9 cellular contexts compared by ENCODE assay signal in the genomic region with DNA sequence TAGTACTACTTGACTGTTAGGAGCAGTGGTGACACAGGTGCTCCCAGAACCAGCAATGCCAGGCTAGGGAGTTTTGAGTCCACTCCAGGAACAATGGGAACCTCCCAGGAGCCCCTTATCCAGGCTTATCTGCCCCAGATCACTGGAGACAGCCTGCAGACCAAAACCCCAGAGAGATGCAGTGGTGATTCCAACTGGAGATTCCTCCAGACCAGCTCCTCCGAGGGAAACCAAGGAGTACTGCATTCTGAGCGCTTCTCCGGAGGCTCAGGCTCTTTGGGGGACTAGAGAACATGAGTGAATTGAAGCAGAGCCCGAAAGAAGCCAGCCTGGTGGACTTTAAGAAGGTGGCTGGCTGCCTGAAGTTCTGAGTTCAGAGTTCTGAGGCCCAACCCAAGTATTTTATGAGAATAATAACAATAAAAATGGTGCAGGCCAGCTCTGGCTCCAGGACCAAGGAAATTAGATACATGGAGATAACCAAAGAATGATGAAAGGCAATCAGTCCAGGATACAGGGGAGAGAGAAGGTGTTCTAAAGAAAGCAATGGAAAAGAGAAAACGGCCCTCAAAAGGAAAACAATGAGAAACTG. TPM values are rescaled to one million over a fixed set of nuclear protein-coding genes. Genes with fewer than 3 reads are reported as not detected.
A peak's percentile ranks its signal among the peaks of the same experiment; 100 is the strongest.
DNase-seq lines count a peak whose midpoint lies in the region; ATAC-seq and TF ChIP-seq lines count a peak whose summit lies in the region.
"Had no signal": no experiment of that assay in that cellular context is flagged by ENCODE, and none has a peak within 500 bp of the region (broad histone marks: within the 10 kb centered on the region; RNA-seq: fewer than 3 reads in every experiment).

No MANE protein-coding gene starts in this region.

- peaks cover 14% of the 10 kb centered on the region for H3K4me1 ChIP-seq in HUES48 (ENCODE audit: control insufficient read depth, insufficient read depth, low read length)
- peaks cover 14% of the 10 kb centered on the region for H3K4me1 ChIP-seq in mammary epithelial cell (ENCODE audit: insufficient read depth, low read length)
- H3K4me1 ChIP-seq in naive thymus-derived CD4-positive, alpha-beta T cell (ENCODE audit: control insufficient read depth in 2 of 2, insufficient read depth in 2 of 2, low read length in 2 of 2), result peaks cover 13 to 14% of the 10 kb centered on the region in 2 donors

- no peak for ATAC-seq in naive thymus-derived CD4-positive, alpha-beta T cell
- ATAC-seq in HG03521 (IDR thresholded peaks at IDR 0.05; ENCODE audit: unreplicated experiment) (no peak), GM18517 (IDR thresholded peaks at IDR 0.05; ENCODE audit: unreplicated experiment) (no peak)

- H3K27me3 Mint-ChIP-seq in naive thymus-derived CD4-positive, alpha-beta T cell, result peaks cover 0 to 3% (median 0%) of the 10 kb centered on the region in 5 donors

- H3K4me3 ChIP-seq in AG10803 (ENCODE audit: low read length) (peak overlapping the region; percentile 64; the same call in 1 of the 2 replicates), HUES48 (ENCODE audit: low read depth, low read length) (peak overlapping the region; percentile 96), mammary epithelial cell (replicated peaks in 1 of 3; ENCODE audit: insufficient read depth in 1 of 3, low read depth in 2 of 3, low read length in 3 of 3) (peak overlapping the region in 2 of 3 experiments; percentile 58 to 75)
- H3K4me3 ChIP-seq in naive thymus-derived CD4-positive, alpha-beta T cell (ENCODE audit: low read length), result peak overlapping the region; percentile 83

- in situ Hi-C loops in mammary epithelial cell (cut with MboI; ENCODE audit: low sequenced_read_pairs in 2 of 2), result no loop called here

- H3K27ac Mint-ChIP-seq in naive thymus-derived CD4-positive, alpha-beta T cell, result peak overlapping the region; percentile 54 to 96 (median 83)

- peaks cover 11% of the 10 kb centered on the region for H3K36me3 ChIP-seq in HUES48 (ENCODE audit: control insufficient read depth, insufficient read depth, low read length)
- peaks cover 2% of the 10 kb centered on the region for H3K36me3 ChIP-seq in mammary epithelial cell (ENCODE audit: insufficient read depth, low read length)
- peaks cover 0 to 25% (median 0%) of the 10 kb centered on the region in 3 experiments for H3K36me3 ChIP-seq in naive thymus-derived CD4-positive, alpha-beta T cell (ENCODE audit: control insufficient read depth in 2 of 3, insufficient read depth in 3 of 3, low read length in 3 of 3)

- peaks cover 0 to 6% (median 0%) of the 10 kb centered on the region in 11 donors for H3K9me3 Mint-ChIP-seq in naive thymus-derived CD4-positive, alpha-beta T cell

- POLR2A ChIA-PET in naive thymus-derived CD4-positive, alpha-beta T cell (lab: Charles Lee), result interaction anchor here (1.0 to 1.4 kb wide), 6 partner anchors 12 to 94 kb away, joined by 3 to 4 read pairs (median 3); a partner anchor contains a TSS

- H3K9ac ChIP-seq in HUES48 (ENCODE audit: low read depth, low read length) (no peak overlapping the region), mammary epithelial cell (ENCODE audit: insufficient read depth, low read length) (no peak overlapping the region)

- H3K4me3 Mint-ChIP-seq in naive thymus-derived CD4-positive, alpha-beta T cell, result peak overlapping the region; percentile 92 to 99 (median 94)

- H3K36me3 Mint-ChIP-seq in naive thymus-derived CD4-positive, alpha-beta T cell, result peaks cover 0 to 6% (median 0%) of the 10 kb centered on the region in 5 donors

- CTCF ChIA-PET in mammary epithelial cell (lab: Charles Lee; ENCODE audit: low non-redundant PET), result no interaction called here
- CTCF ChIA-PET in naive thymus-derived CD4-positive, alpha-beta T cell (lab: Charles Lee), result interaction anchor here (0.6 kb wide), 1 partner anchor 240 kb away, joined by 3 read pairs; no protein-coding TSS in a partner anchor

- H3K9me3 ChIP-seq in HUES48 (ENCODE audit: control insufficient read depth, insufficient read depth, low read length), result no peaks in the 10 kb centered on the region
- no peaks in the 10 kb centered on the region for H3K9me3 ChIP-seq in mammary epithelial cell (replicated peaks; ENCODE audit: insufficient read depth, low read length)
- no peaks in the 10 kb centered on the region for H3K9me3 ChIP-seq in naive thymus-derived CD4-positive, alpha-beta T cell (ENCODE audit: control insufficient read depth in 2 of 3, low read length in 3 of 3)

- H3K27ac ChIP-seq in HUES48 (ENCODE audit: low read depth, low read length), result peak overlapping the region; percentile 0
- H3K27ac ChIP-seq in mammary epithelial cell (ENCODE audit: insufficient read depth, low read depth, low read length), result no peak overlapping the region
- peak overlapping the region; percentile 83 for H3K27ac ChIP-seq in naive thymus-derived CD4-positive, alpha-beta T cell (ENCODE audit: low read depth, low read length)

- intact Hi-C loops in mammary epithelial cell (cut with micrococcal nuclease), result no loop called here
- intact Hi-C loops in naive thymus-derived CD4-positive, alpha-beta T cell (cut with micrococcal nuclease), result loop anchor here (1.0 to 2.0 kb wide), 3 partner anchors 79 to 225 kb away; a partner anchor contains a TSS

- H3K79me2 ChIP-seq in mammary epithelial cell (ENCODE audit: insufficient read depth, low read length), result no peaks in the 10 kb centered on the region

- H4K20me1 ChIP-seq in mammary epithelial cell (ENCODE audit: insufficient read depth, low read length), result no peaks in the 10 kb centered on the region

- no peaks in the 10 kb centered on the region for H3K27me3 ChIP-seq in HUES48 (ENCODE audit: control insufficient read depth, insufficient read depth, low read length)
- H3K27me3 ChIP-seq in mammary epithelial cell (ENCODE audit: insufficient read depth, low read length), result no peaks in the 10 kb centered on the region
- no peaks in the 10 kb centered on the region for H3K27me3 ChIP-seq in naive thymus-derived CD4-positive, alpha-beta T cell (ENCODE audit: control insufficient read depth in 2 of 2, insufficient read depth in 2 of 2, low read length in 2 of 2)

- no peak overlapping the region for H2AFZ ChIP-seq in mammary epithelial cell (ENCODE audit: low read depth, low read length)

- DNase-seq in AG10803 (ENCODE audit: low read depth), result no peak
- DNase-seq in mammary epithelial cell, result no peak
- DNase-seq in naive thymus-derived CD4-positive, alpha-beta T cell, result no peak
- DNase-seq in superior temporal gyrus (ENCODE audit: extremely low spot score), result no peak
- no peak for DNase-seq in activated CD4-positive, alpha-beta T cell treated with anti-CD3 and anti-CD28 coated beads for 1 hour

- dilution Hi-C loops in mammary epithelial cell (cut with HindIII; ENCODE audit: low sequenced_read_pairs), result loop anchor here (5.0 kb wide), 1 partner anchor 48 kb away; no protein-coding TSS in a partner anchor

- WGBS in mammary epithelial cell (ENCODE audit: low coverage, missing lambda C conversion rate), result 100% methylated on average over 4 of the region's 5 CpGs

- peaks cover 27 to 54% (median 48%) of the 10 kb centered on the region in 7 donors for H3K4me1 Mint-ChIP-seq in naive thymus-derived CD4-positive, alpha-beta T cell

- TF ChIP-seq CTCF in AG10803 (conservative IDR thresholded peaks at IDR 0.05; ENCODE audit: low read length), result no peak
- no peak for TF ChIP-seq CTCF in mammary epithelial cell (conservative IDR thresholded peaks at IDR 0.05 in 1 of 2, IDR thresholded peaks at IDR 0.05 in 1 of 2; ENCODE audit: extremely low read depth in 1 of 2, insufficient read depth in 1 of 2, low read depth in 1 of 2, low read length in 2 of 2)

- peak overlapping the region; percentile 98 for H3K4me2 ChIP-seq in mammary epithelial cell (ENCODE audit: insufficient read depth, low read depth, low read length)

- BruUV-seq in mammary epithelial cell (replicated peaks; lab: Mats Ljungman, UMichigan), result no TSS peak

RNA-seq across cellular contexts. Expression of a gene that starts 1.3 kb away (rescaled TPM):
- total RNA-seq in mammary epithelial cell, result 10 to 100 TPM; 17.2 to 46.8 TPM
- polyA plus RNA-seq in mammary epithelial cell, result 16.9 TPM
- 14.8 TPM for polyA minus RNA-seq in mammary epithelial cell
- 10 to 100 TPM; 12.1 to 32.8 (median 27.6) TPM for total RNA-seq in naive thymus-derived CD4-positive, alpha-beta T cell
- 10 to 100 TPM; 24.0 to 30.9 TPM for polyA plus RNA-seq in naive thymus-derived CD4-positive, alpha-beta T cell

RNA-seq across cellular contexts. Expression of a gene that starts 2.4 kb away (rescaled TPM):
- 1 to 10 TPM in 1 of 2 donors, under 1 TPM in 1; 0.85 to 2.3 TPM for total RNA-seq in mammary epithelial cell
- polyA plus RNA-seq in mammary epithelial cell, result not detected
- polyA minus RNA-seq in mammary epithelial cell, result not detected
- total RNA-seq in naive thymus-derived CD4-positive, alpha-beta T cell, result 1 to 10 TPM in 3 of 5 experiments, under 1 TPM in 2; 0.34 to 2.7 (median 1.1) TPM
- polyA plus RNA-seq in naive thymus-derived CD4-positive, alpha-beta T cell, result 1 to 10 TPM in 1 of 2 donors, under 1 TPM in 1; 0.29 to 1.2 TPM
- total RNA-seq: HT-29 had no signal

RNA-seq across cellular contexts. Expression of a gene that starts 36.1 kb away (rescaled TPM):
- 10 to 100 TPM; 21.6 to 24.3 TPM for total RNA-seq in mammary epithelial cell
- polyA plus RNA-seq in mammary epithelial cell, result 27.1 TPM
- 35.2 TPM for polyA minus RNA-seq in mammary epithelial cell
- 10 to 100 TPM in 3 of 5 experiments, 1 to 10 TPM in 2; 5.4 to 16.6 (median 10.4) TPM for total RNA-seq in naive thymus-derived CD4-positive, alpha-beta T cell
- 1 to 10 TPM; 6.7 to 7.0 TPM for polyA plus RNA-seq in naive thymus-derived CD4-positive, alpha-beta T cell

RNA-seq across cellular contexts. Expression of a gene that starts 42.5 kb away (rescaled TPM):
- 100 to 1,000 TPM; 115 to 155 TPM for total RNA-seq in mammary epithelial cell
- 181 TPM for polyA plus RNA-seq in mammary epithelial cell
- polyA minus RNA-seq in mammary epithelial cell, result 114 TPM
- total RNA-seq in naive thymus-derived CD4-positive, alpha-beta T cell, result 100 to 1,000 TPM in 3 of 5 experiments, 10 to 100 TPM in 2; 71.2 to 134 (median 115) TPM
- 100 to 1,000 TPM; 139 to 170 TPM for polyA plus RNA-seq in naive thymus-derived CD4-positive, alpha-beta T cell
